1 cellular context compared by ENCODE assay signal in the genomic region with DNA sequence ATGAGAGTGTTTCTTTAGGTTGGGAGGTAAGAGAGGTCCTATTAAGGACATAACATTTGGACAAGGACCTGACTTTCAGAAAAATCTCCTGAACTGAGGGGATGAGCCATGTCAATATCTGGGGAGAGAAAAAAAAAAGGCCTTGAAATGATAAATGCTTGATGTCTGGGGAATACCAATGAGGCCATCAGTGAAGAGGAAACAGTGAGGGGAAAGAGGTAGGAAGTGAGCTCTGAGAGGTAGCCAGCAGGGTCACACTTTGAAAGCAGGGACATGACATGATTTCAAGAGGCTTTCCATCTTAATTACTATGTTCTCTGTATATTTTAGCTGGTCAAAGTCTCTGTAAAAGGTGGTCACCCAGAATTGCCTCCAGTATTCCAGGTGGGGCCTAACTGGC.
TF ChIP-seq lines count a peak whose summit lies in the region.

No MANE protein-coding gene starts in this region.

TF ChIP-seq in GM12878, 131 proteins besides CTCF, POLR2A, EP300 and RAD21:
- TF ChIP-seq ETV6 (conservative IDR thresholded peaks at IDR 0.05 in 1 of 2, IDR thresholded peaks at IDR 0.05 in 1 of 2; ENCODE audit: borderline replicate concordance in 1 of 2, low read depth in 1 of 2) (peak in 1 of 2 experiments; percentile 56; a peak in 1 of 4 replicates), TCF3 (IDR thresholded peaks at IDR 0.05; ENCODE audit: borderline replicate concordance, insufficient read depth, low read depth, low read length) (no peak), SPI1 (IDR thresholded peaks at IDR 0.05; ENCODE audit: borderline replicate concordance, insufficient read depth, low read depth, low read length) (peak; percentile 32; the same call in 1 of the 2 replicates), EGR1 (IDR thresholded peaks at IDR 0.05; ENCODE audit: borderline replicate concordance in 1 of 2, low read depth in 2 of 2, low read length in 2 of 2) (no peak)
